ENCODE assay signal across 8 cellular contexts in genomic region chr13:67238277-67238859, GRCh38. TPM values are rescaled to one million over a fixed set of nuclear protein-coding genes. Genes with fewer than 3 reads are reported as not detected.
DNase-seq lines count a peak whose midpoint lies in the region; ATAC-seq, FAIRE-seq and TF ChIP-seq lines count a peak whose summit lies in the region.

No MANE protein-coding gene starts in this region.

- no peaks in the 10 kb centered on the region for H3K27me3 ChIP-seq in OCI-LY1 (ENCODE audit: insufficient read depth, low read length)

- peak overlapping the region; percentile 42 for H3K9ac ChIP-seq in OCI-LY1 (ENCODE audit: low read length)

- no peaks in the 10 kb centered on the region; the same call in 1 of the 2 replicates for H3F3A ChIP-seq in OCI-LY1 (ENCODE audit: insufficient read depth, low read length)

- ATAC-seq in GM18502 (IDR thresholded peaks at IDR 0.05; ENCODE audit: poor library complexity, unreplicated experiment) = peak; percentile 90
- peak; percentile 66 for ATAC-seq in HG03066 (IDR thresholded peaks at IDR 0.05; ENCODE audit: low read depth, unreplicated experiment)

- no peaks in the 10 kb centered on the region for H3K9me3 ChIP-seq in OCI-LY1 (ENCODE audit: low read length)

- H3K27ac ChIP-seq in OCI-LY1 (ENCODE audit: low read depth, low read length, poor library complexity, severe bottlenecking) = peak overlapping the region; percentile 48

- peaks cover 20% of the 10 kb centered on the region for H3K4me1 ChIP-seq in OCI-LY1 (ENCODE audit: insufficient read depth, low read length, severe bottlenecking)

- H2AFZ ChIP-seq in OCI-LY1 (ENCODE audit: low read length) = peak overlapping the region; percentile 82

- FAIRE-seq in A204.1 (lab: Jason Lieb, UNC) = peak; percentile 99

- peak; percentile 39 for DNase-seq in epithelial cell of esophagus (ENCODE audit: low read depth)
- peak; percentile 32 for DNase-seq in renal cortical epithelial cell (ENCODE audit: low read depth)
- DNase-seq in activated CD4-positive, alpha-beta T cell treated with anti-CD3 and anti-CD28 coated beads for 1 hour = no peak
- no peak for DNase-seq in epidermal melanocyte (ENCODE audit: insufficient read length, low spot score)

- H3K79me2 ChIP-seq in OCI-LY1 (ENCODE audit: insufficient read depth, low read length) = no peaks in the 10 kb centered on the region

- H3K36me3 ChIP-seq in OCI-LY1 (ENCODE audit: insufficient read depth, low read length) = no peaks in the 10 kb centered on the region

- H3K4me3 ChIP-seq in OCI-LY1 (ENCODE audit: low read depth, low read length, poor library complexity, severe bottlenecking) = no peak overlapping the region
- H3K4me3 ChIP-seq in epithelial cell of esophagus (ENCODE audit: low read length) = no peak overlapping the region

- no peaks in the 10 kb centered on the region for H3K9me2 ChIP-seq in OCI-LY1 (ENCODE audit: low read depth, low read length)

- H3K4me2 ChIP-seq in OCI-LY1 (ENCODE audit: low read length) = peak overlapping the region; percentile 27

- TF ChIP-seq CTCF in OCI-LY1 (IDR thresholded peaks at IDR 0.05; ENCODE audit: low read length) (peak; percentile 74), epithelial cell of esophagus (IDR thresholded peaks at IDR 0.05; ENCODE audit: insufficient read depth, low read depth, low read length, missing control alignments) (peak; percentile 39)

- no peaks in the 10 kb centered on the region for H4K20me1 ChIP-seq in OCI-LY1 (ENCODE audit: insufficient read depth, low read length)

RNA-seq across cellular contexts. Expression of gene PCDH9, which starts 8.2 kb away (rescaled TPM):
- 0.52 and 4.6 TPM in 2 replicates for total RNA-seq in renal cortical epithelial cell

Comparison
In these comparisons a context has a peak if more than half of its experiments do, and no peak if none do; other contexts are left out.
1. DNase-seq: peak in epithelial cell of esophagus (single experiment) and renal cortical epithelial cell (single experiment); none in activated CD4-positive, alpha-beta T cell treated with anti-CD3 and anti-CD28 coated beads for 1 hour (single experiment) and epidermal melanocyte (single experiment).